16 cellular contexts compared by ENCODE assay signal in genomic region chr2:126887506-126887905, GRCh38. TPM values are rescaled to one million over a fixed set of nuclear protein-coding genes. Genes with fewer than 3 reads are reported as not detected.
A peak's percentile ranks its signal among the peaks of the same experiment; 100 is the strongest.
DNase-seq lines count a peak whose midpoint lies in the region; ATAC-seq and TF ChIP-seq lines count a peak whose summit lies in the region.
"Had no signal": no experiment of that assay in that cellular context is flagged by ENCODE, and none has a peak within 500 bp of the region (broad histone marks: within the 10 kb centered on the region; RNA-seq: fewer than 3 reads in every experiment).

No MANE protein-coding gene starts in this region.

- H3K4me3 Mint-ChIP-seq in H9 (no peak overlapping the region), chondrocyte (ENCODE audit: unreplicated experiment) (no peak overlapping the region), osteocyte (ENCODE audit: unreplicated experiment) (no peak overlapping the region)
- H3K4me3 Mint-ChIP-seq: CD4-positive, alpha-beta memory T cell; HFFc6 had no signal

- no peak overlapping the region for H2BK15ac ChIP-seq in H9 (ENCODE audit: low read depth, low read length)

- no peak overlapping the region for H3K18ac ChIP-seq in H9 (ENCODE audit: insufficient read length, low read depth, low read length)

- no peak overlapping the region for H3K4me2 ChIP-seq in H9 (ENCODE audit: insufficient read depth, insufficient read length, low read length)

- H3K36me3 ChIP-seq in upper lobe of right lung: no peaks in the 10 kb centered on the region
- H3K36me3 ChIP-seq: BE2C had no signal

- no CpG with 5 or more reads among the region's 9 CpGs for WGBS in H9 (ENCODE audit: extremely low coverage, insufficient read length, low lambda C conversion rate)

- peaks cover 16 to 25% of the 10 kb centered on the region in 2 experiments for H3K4me1 Mint-ChIP-seq in H9
- peaks cover 7% of the 10 kb centered on the region for H3K4me1 Mint-ChIP-seq in chondrocyte (ENCODE audit: low read depth)
- peaks cover 1% of the 10 kb centered on the region for H3K4me1 Mint-ChIP-seq in osteocyte (ENCODE audit: unreplicated experiment)

- intact Hi-C loops in upper lobe of right lung (cut with DNase I): no loop called here

- H2BK12ac ChIP-seq in H9 (ENCODE audit: insufficient read length, low read depth, low read length): no peak overlapping the region

- H3K4me1 ChIP-seq in H9 (ENCODE audit: insufficient read depth, low read length) (no peaks in the 10 kb centered on the region), upper lobe of right lung (no peaks in the 10 kb centered on the region)
- H3K4me1 ChIP-seq: BE2C had no signal

- H3K79me1 ChIP-seq in H9 (ENCODE audit: insufficient read depth, low read depth, low read length, poor library complexity, severe bottlenecking): no peaks in the 10 kb centered on the region

- H3K23ac ChIP-seq in H9 (ENCODE audit: insufficient read length, low read depth, low read length): no peak overlapping the region

- H2BK120ac ChIP-seq in H9 (ENCODE audit: low read depth, low read length, poor library complexity, severe bottlenecking): no peak overlapping the region

- H3K4ac ChIP-seq in H9 (ENCODE audit: low read depth, low read length): no peak overlapping the region

- no peak for TF ChIP-seq CTCF in H9 (conservative IDR thresholded peaks at IDR 0.05)
- no peak for TF ChIP-seq CTCF in chondrocyte (IDR thresholded peaks at IDR 0.05)
- no peak for TF ChIP-seq CTCF in osteocyte (IDR thresholded peaks at IDR 0.05)
- no peak for TF ChIP-seq CTCF in upper lobe of right lung (IDR thresholded peaks at IDR 0.05)

- H3K27me3 ChIP-seq in H9 (ENCODE audit: insufficient read depth, low read length): no peaks in the 10 kb centered on the region
- H3K27me3 ChIP-seq in upper lobe of right lung: no peaks in the 10 kb centered on the region
- H3K27me3 ChIP-seq: BE2C had no signal

- no peak overlapping the region for H3K9ac ChIP-seq in H9 (ENCODE audit: extremely low read depth, insufficient read length, low read length)

- no peak overlapping the region for H3T11ph ChIP-seq in H9 (ENCODE audit: low read length)

- peaks cover 5% of the 10 kb centered on the region for H3K23me2 ChIP-seq in H9 (ENCODE audit: insufficient read length, low read depth, low read length, poor library complexity, severe bottlenecking)

- no peak overlapping the region for H4K5ac ChIP-seq in H9 (ENCODE audit: insufficient read length, low read depth, low read length)

- no peak overlapping the region for H2BK5ac ChIP-seq in H9 (ENCODE audit: insufficient read length, low read length)

- DNase-seq in H9 (peak; percentile 14), chondrocyte (ENCODE audit: low spot score) (peak; percentile 53), osteocyte (ENCODE audit: extremely low spot score, unreplicated experiment) (peak; percentile 75), upper lobe of right lung (peak; percentile 42), kidney glomerular epithelial cell (lab: John Stamatoyannopoulos, UW) (no peak), DMS 273 treated with DMSO at 0.1 percent for 48 hours (lab: John Stamatoyannopoulos, UW) (no peak)
- DNase-seq: BE2C; CD4-positive, alpha-beta memory T cell; DMS153; DMS79 treated with DMSO at 0.1 percent for 48 hours; EL; HCEC 1CT; HFFc6 had no signal

- H3K9me3 ChIP-seq in H9 (ENCODE audit: control insufficient read depth, low read depth, low read length): no peaks in the 10 kb centered on the region
- H3K9me3 ChIP-seq in upper lobe of right lung: no peaks in the 10 kb centered on the region
- H3K9me3 ChIP-seq: BE2C had no signal

- H3K36me3 Mint-ChIP-seq in H9 (ENCODE audit: insufficient read depth in 1 of 3, low read depth in 3 of 3) (no peaks in the 10 kb centered on the region; a peak in 1 of 7 replicates), chondrocyte (ENCODE audit: low read depth) (no peaks in the 10 kb centered on the region), osteocyte (ENCODE audit: unreplicated experiment) (no peaks in the 10 kb centered on the region)
- H3K36me3 Mint-ChIP-seq: CD4-positive, alpha-beta memory T cell had no signal

- H2BK20ac ChIP-seq in H9 (ENCODE audit: low read depth, low read length, poor library complexity, severe bottlenecking): no peak overlapping the region

- no peak overlapping the region for H3K27ac ChIP-seq in H9 (ENCODE audit: insufficient read length, low read depth, low read length)
- H3K27ac ChIP-seq in upper lobe of right lung: no peak overlapping the region
- H3K27ac ChIP-seq: C4-2B had no signal

- no peak overlapping the region for H3K56ac ChIP-seq in H9 (ENCODE audit: insufficient read length, low read depth, low read length)

- no peaks in the 10 kb centered on the region for H4K20me1 ChIP-seq in H9 (ENCODE audit: control insufficient read depth, insufficient read depth, insufficient read length)

- H3K4me3 ChIP-seq in upper lobe of right lung: no peak overlapping the region

- no peak overlapping the region for H3K14ac ChIP-seq in H9 (ENCODE audit: insufficient read depth, low read length)

- no peaks in the 10 kb centered on the region for H3K79me2 ChIP-seq in H9 (ENCODE audit: insufficient read depth, low read length)

- peaks cover 24% of the 10 kb centered on the region for H3K27me3 Mint-ChIP-seq in H9 (ENCODE audit: low read depth)
- peaks cover 22% of the 10 kb centered on the region for H3K27me3 Mint-ChIP-seq in chondrocyte (ENCODE audit: low read depth)
- peaks cover 2% of the 10 kb centered on the region for H3K27me3 Mint-ChIP-seq in osteocyte (ENCODE audit: unreplicated experiment)

- H3K9me3 Mint-ChIP-seq in H9 (peaks cover 0 to 3% of the 10 kb centered on the region in 2 experiments; a peak in 1 of 5 replicates), chondrocyte (ENCODE audit: low read depth) (no peaks in the 10 kb centered on the region), osteocyte (ENCODE audit: unreplicated experiment) (no peaks in the 10 kb centered on the region)
- H3K9me3 Mint-ChIP-seq: CD4-positive, alpha-beta memory T cell; HFFc6 had no signal

- H3K27ac Mint-ChIP-seq in H9 (no peak overlapping the region), chondrocyte (ENCODE audit: unreplicated experiment) (no peak overlapping the region), osteocyte (ENCODE audit: unreplicated experiment) (no peak overlapping the region)
- H3K27ac Mint-ChIP-seq: HFFc6 had no signal

- no peak overlapping the region for H4K8ac ChIP-seq in H9 (replicated peaks; ENCODE audit: insufficient read length, low read depth, low read length)

- no peak for ATAC-seq in upper lobe of right lung
- ATAC-seq in GM18867 (IDR thresholded peaks at IDR 0.05; ENCODE audit: unreplicated experiment): no peak

- H2AK5ac ChIP-seq in H9 (ENCODE audit: insufficient read length, low read length): no peak overlapping the region

- H4K91ac ChIP-seq in H9 (ENCODE audit: insufficient read length, low read depth, low read length): no peak overlapping the region

- no peak overlapping the region for H2AFZ ChIP-seq in H9 (ENCODE audit: low read length)

RNA-seq across cellular contexts. Expression of gene TEX51, which starts 11.2 kb away (rescaled TPM):
- total RNA-seq in H9 (2021): not detected in 2 replicates
- total RNA-seq in chondrocyte: not detected in 3 replicates
- not detected in 2 replicates for total RNA-seq in osteocyte
- total RNA-seq in upper lobe of right lung: not detected
- total RNA-seq: CD4-positive, alpha-beta memory T cell; H1; HFFc6 had no signal

Comparison
In these comparisons a context has a peak if more than half of its experiments do, and no peak if none do; other contexts are left out.
1. DNase-seq: peak in H9 (single experiment), chondrocyte (single experiment), osteocyte (single experiment) and upper lobe of right lung (single experiment); none in kidney glomerular epithelial cell (single experiment) and DMS 273 treated with DMSO at 0.1 percent for 48 hours (single experiment).